ENCODE assay signal across 9 cellular contexts in genomic region chr2:159515482-159515881, GRCh38.
A peak's percentile ranks its signal among the peaks of the same experiment; 100 is the strongest.
DNase-seq lines count a peak whose midpoint lies in the region; TF ChIP-seq lines count a peak whose summit lies in the region.
"Had no signal": no experiment of that assay in that cellular context is flagged by ENCODE, and none has a peak within 500 bp of the region (broad histone marks: within the 10 kb centered on the region; RNA-seq: fewer than 3 reads in every experiment).

No MANE protein-coding gene starts in this region.

- no peaks in the 10 kb centered on the region for H3K36me3 ChIP-seq in CD4-positive, alpha-beta memory T cell (ENCODE audit: insufficient read depth, low read length)
- H3K36me3 ChIP-seq in breast epithelium, result no peaks in the 10 kb centered on the region

- H3K9me3 ChIP-seq in CD4-positive, alpha-beta memory T cell (ENCODE audit: control insufficient read depth in 1 of 2, low read length in 2 of 2), result no peaks in the 10 kb centered on the region
- no peaks in the 10 kb centered on the region for H3K9me3 ChIP-seq in breast epithelium

- DNase-seq in CD4-positive, alpha-beta memory T cell, result no peak
- peak; percentile 9 for DNase-seq in LHCN-M2 (ENCODE audit: low read depth)
- DNase-seq in breast epithelium (ENCODE audit: low spot score in 2 of 2), result no peak
- peak; percentile 8 for DNase-seq in myocyte (ENCODE audit: low read depth)
- DNase-seq in central memory CD4-positive, alpha-beta T cell, result no peak
- DNase-seq in NCI-H1694 (lab: John Stamatoyannopoulos, UW), result no peak
- DNase-seq in midbrain (lab: John Stamatoyannopoulos, UW), result no peak
- DNase-seq in coronary artery (ENCODE audit: low spot score), result no peak
- DNase-seq: activated CD4-positive, alpha-beta T cell treated with anti-CD3 and anti-CD28 coated beads for 48 hours had no signal

- no peaks in the 10 kb centered on the region for H3K27me3 Mint-ChIP-seq in CD4-positive, alpha-beta memory T cell

- no peak overlapping the region for H3K27ac ChIP-seq in CD4-positive, alpha-beta memory T cell (ENCODE audit: low read depth, low read length)
- H3K27ac ChIP-seq in breast epithelium (peak overlapping the region; percentile 35 to 86), coronary artery (peak overlapping the region in 1 of 2 donors; percentile 33)

- TF ChIP-seq POLR2A in breast epithelium (IDR thresholded peaks at IDR 0.05), result no peak

- peak overlapping the region; percentile 75 to 87 (median 84) for H3K4me3 Mint-ChIP-seq in CD4-positive, alpha-beta memory T cell

- H3K4me1 Mint-ChIP-seq in CD4-positive, alpha-beta memory T cell, result peaks cover 13 to 40% (median 23%) of the 10 kb centered on the region in 4 donors

- CTCF ChIA-PET in CD4-positive, alpha-beta memory T cell (lab: Charles Lee; ENCODE audit: partially characterized antibody), result interaction anchor here (1.2 to 1.6 kb wide), 4 partner anchors 10 to 293 kb away, joined by 3 to 7 read pairs (median 4); partner anchors contain the start of gene MARCHF7

- H3K27me3 ChIP-seq in CD4-positive, alpha-beta memory T cell (ENCODE audit: insufficient read depth, low read length), result no peaks in the 10 kb centered on the region
- no peaks in the 10 kb centered on the region for H3K27me3 ChIP-seq in breast epithelium

- intact Hi-C loops in CD4-positive, alpha-beta memory T cell (cut with micrococcal nuclease), result loop anchor here (5.0 to 10.0 kb wide), 3 partner anchors 228 to 387 kb away; partner anchors contain the start of genes LY75 and WDSUB1
- intact Hi-C loops in breast epithelium (cut with DNase I; ENCODE audit: low total_unique reads), result no loop called here

- H3K4me1 ChIP-seq in CD4-positive, alpha-beta memory T cell (ENCODE audit: insufficient read depth, low read length), result peaks cover 33% of the 10 kb centered on the region
- peaks cover 0 to 17% of the 10 kb centered on the region in 2 donors for H3K4me1 ChIP-seq in breast epithelium

- no peaks in the 10 kb centered on the region for H3K9me3 Mint-ChIP-seq in CD4-positive, alpha-beta memory T cell

- POLR2A ChIA-PET in CD4-positive, alpha-beta memory T cell (lab: Charles Lee; ENCODE audit: partially characterized antibody), result interaction anchor here (1.3 to 2.5 kb wide), 4 partner anchors 10 to 389 kb away, joined by 4 to 25 read pairs (median 6); partner anchors contain the start of genes LY75 and MARCHF7

- peak overlapping the region in 6 of 7 donors; percentile 74 to 90 (median 85) for H3K27ac Mint-ChIP-seq in CD4-positive, alpha-beta memory T cell

- H3K4me3 ChIP-seq in CD4-positive, alpha-beta memory T cell (ENCODE audit: low read length in 2 of 2), result peak overlapping the region in 1 of 2 donors; percentile 83
- H3K4me3 ChIP-seq in breast epithelium (peak overlapping the region; percentile 39 to 65 (median 50)), coronary artery (no peak overlapping the region)

- peaks cover 0 to 4% of the 10 kb centered on the region in 2 donors for H3K36me3 Mint-ChIP-seq in CD4-positive, alpha-beta memory T cell

- TF ChIP-seq CTCF in breast epithelium (IDR thresholded peaks at IDR 0.05) (no peak), coronary artery (IDR thresholded peaks at IDR 0.05) (no peak)

Comparison
In these comparisons a context has a peak if more than half of its experiments do, and no peak if none do; other contexts are left out.
1. DNase-seq: peak in LHCN-M2 (single experiment) and myocyte (single experiment); none in CD4-positive, alpha-beta memory T cell (0 of 5), breast epithelium (0 of 2), central memory CD4-positive, alpha-beta T cell (single experiment), NCI-H1694 (single experiment), midbrain (single experiment) and coronary artery (single experiment).